Comparison of ENCODE assay signal across 26 cellular contexts in genomic region chr4:23630110-23630509, GRCh38.
A peak's percentile ranks its signal among the peaks of the same experiment; 100 is the strongest.
DNase-seq lines count a peak whose midpoint lies in the region; ATAC-seq, FAIRE-seq and TF ChIP-seq lines count a peak whose summit lies in the region.
"Had no signal": no experiment of that assay in that cellular context is flagged by ENCODE, and none has a peak within 500 bp of the region (broad histone marks: within the 10 kb centered on the region; RNA-seq: fewer than 3 reads in every experiment).

No MANE protein-coding gene starts in this region.

- H2AFZ ChIP-seq in HepG2 (ENCODE audit: low read length): no peak overlapping the region
- H2AFZ ChIP-seq in astrocyte (ENCODE audit: low read depth, low read length): no peak overlapping the region

- H3K4me1 ChIP-seq in liver (ENCODE audit: control insufficient read depth in 4 of 4, insufficient read depth in 4 of 4, low read length in 3 of 4) (peaks cover 0 to 4% (median 0%) of the 10 kb centered on the region in 4 donors), HepG2 (ENCODE audit: insufficient read depth, low read length) (no peaks in the 10 kb centered on the region), astrocyte (ENCODE audit: insufficient read depth, low read length) (no peaks in the 10 kb centered on the region), mesendoderm (ENCODE audit: control insufficient read depth, low read depth, low read length) (no peaks in the 10 kb centered on the region)
- H3K4me1 ChIP-seq: A549; BE2C; BLaER1 treated with 17β-estradiol and CSF1 and Interleukin-3, amounts not matched to agents 10 nM and 100 nM had no signal

- POLR2A ChIA-PET in HepG2 (lab: Yijun Ruan, JAX): no interaction called here

- H3K79me2 ChIP-seq in HepG2 (ENCODE audit: insufficient read depth, low read length) (no peaks in the 10 kb centered on the region), astrocyte (ENCODE audit: insufficient read depth, low read length) (no peaks in the 10 kb centered on the region), mesendoderm (ENCODE audit: control insufficient read depth, insufficient read depth, low read length) (no peaks in the 10 kb centered on the region)

- H3K9me3 Mint-ChIP-seq in astrocyte (ENCODE audit: unreplicated experiment) (no peaks in the 10 kb centered on the region), type B pancreatic cell (no peaks in the 10 kb centered on the region)
- H3K9me3 Mint-ChIP-seq: CD14-positive monocyte had no signal

- CTCF ChIA-PET in HepG2 (lab: Yijun Ruan, JAX; ENCODE audit: low intra/inter-chr PET ratio, low total read pairs): no interaction called here

- TF ChIP-seq POLR2A in HepG2 (IDR thresholded peaks at IDR 0.05; ENCODE audit: insufficient read depth in 1 of 2, low read depth in 2 of 2, low read length in 2 of 2) (no peak), lower leg skin (IDR thresholded peaks at IDR 0.05) (no peak)

- no peak overlapping the region for H2BK120ac ChIP-seq in mesendoderm (ENCODE audit: low read depth, low read length)

- H3K27me3 ChIP-seq in liver (ENCODE audit: control insufficient read depth in 4 of 4, insufficient read depth in 4 of 4, low read length in 3 of 4) (peaks cover 0 to 4% (median 0%) of the 10 kb centered on the region in 4 donors), HepG2 (ENCODE audit: control insufficient read depth in 1 of 2, insufficient read depth in 2 of 2, low read length in 2 of 2) (no peaks in the 10 kb centered on the region), astrocyte (ENCODE audit: insufficient read depth, low read length) (no peaks in the 10 kb centered on the region), mesendoderm (ENCODE audit: insufficient read depth, low read length, poor library complexity) (no peaks in the 10 kb centered on the region)
- H3K27me3 ChIP-seq: BE2C; BLaER1 treated with 17β-estradiol and CSF1 and Interleukin-3, amounts not matched to agents 10 nM and 100 nM had no signal

- intact Hi-C loops in HepG2 (cut with micrococcal nuclease; ENCODE audit: unreplicated experiment) (no loop called here), lower leg skin (cut with DNase I; ENCODE audit: low total_unique reads) (no loop called here)

- H3K23ac ChIP-seq in mesendoderm (ENCODE audit: low read length): no peak overlapping the region

- H3K27me3 Mint-ChIP-seq in astrocyte (ENCODE audit: low read depth, unreplicated experiment): no peaks in the 10 kb centered on the region
- no peaks in the 10 kb centered on the region for H3K27me3 Mint-ChIP-seq in type B pancreatic cell
- H3K27me3 Mint-ChIP-seq: CD4-positive, alpha-beta T cell; CD8-positive, alpha-beta memory T cell had no signal

- peaks cover 0 to under 1% (median 0%) of the 10 kb centered on the region in 4 donors for H3K9me3 ChIP-seq in liver (ENCODE audit: control insufficient read depth in 4 of 4, low read length in 3 of 4)
- H3K9me3 ChIP-seq in HepG2 (ENCODE audit: low read length): no peaks in the 10 kb centered on the region
- no peaks in the 10 kb centered on the region for H3K9me3 ChIP-seq in astrocyte (ENCODE audit: insufficient read depth, low read depth, low read length)
- H3K9me3 ChIP-seq: A549, BE2C had no signal

- H3K4me1 Mint-ChIP-seq in astrocyte (ENCODE audit: low read depth, unreplicated experiment) (peaks cover 3% of the 10 kb centered on the region), type B pancreatic cell (ENCODE audit: unreplicated experiment) (no peaks in the 10 kb centered on the region)
- H3K4me1 Mint-ChIP-seq: CD14-positive monocyte; CD8-positive, alpha-beta memory T cell had no signal

- H3K56ac ChIP-seq in mesendoderm (ENCODE audit: low read length): no peak overlapping the region

- H3K79me1 ChIP-seq in mesendoderm (ENCODE audit: low read length): no peaks in the 10 kb centered on the region

- no peak overlapping the region for H3K4me3 Mint-ChIP-seq in astrocyte (ENCODE audit: unreplicated experiment)
- no peak overlapping the region for H3K4me3 Mint-ChIP-seq in type B pancreatic cell
- H3K4me3 Mint-ChIP-seq: CD14-positive monocyte; CD4-positive, alpha-beta T cell; CD8-positive, alpha-beta memory T cell had no signal

- no peak for TF ChIP-seq EP300 in HepG2 (IDR thresholded peaks at IDR 0.05; ENCODE audit: low read depth in 2 of 2, low read length in 2 of 2)
- TF ChIP-seq EP300 in HepG2 (CRISPR knock-in tag; IDR thresholded peaks at IDR 0.05; ENCODE audit: borderline replicate concordance): no peak

- H2BK5ac ChIP-seq in mesendoderm (ENCODE audit: low read length): no peak overlapping the region

- no peak overlapping the region for H2AK5ac ChIP-seq in mesendoderm (ENCODE audit: low read length)

- H3K4me2 ChIP-seq in HepG2 (ENCODE audit: low read depth, low read length) (no peak overlapping the region), astrocyte (ENCODE audit: low read length) (no peak overlapping the region), mesendoderm (ENCODE audit: low read length) (no peak overlapping the region)
- H3K4me2 ChIP-seq: A549; BLaER1 treated with 17β-estradiol and CSF1 and Interleukin-3, amounts not matched to agents 10 nM and 100 nM had no signal

- no TSS peak for BruUV-seq in HepG2 (replicated peaks; lab: Mats Ljungman, UMichigan)

- TF ChIP-seq CTCF in liver (IDR thresholded peaks at IDR 0.05; ENCODE audit: low read depth, low read length, missing input control): no peak
- TF ChIP-seq CTCF in HepG2 (CRISPR knock-in tag; IDR thresholded peaks at IDR 0.05): no peak
- no peak for TF ChIP-seq CTCF in astrocyte (IDR thresholded peaks at IDR 0.05; ENCODE audit: insufficient read depth, low read depth, low read length)
- TF ChIP-seq CTCF in type B pancreatic cell (conservative IDR thresholded peaks at IDR 0.05): no peak
- TF ChIP-seq CTCF in lower leg skin (IDR thresholded peaks at IDR 0.05): no peak

- TF ChIP-seq RAD21 in liver (IDR thresholded peaks at IDR 0.05) (peak in 1 of 2 donors; percentile 11), HepG2 (CRISPR knock-in tag; IDR thresholded peaks at IDR 0.05) (no peak)

- in situ Hi-C loops in HepG2 (cut with HindIII; ENCODE audit: extremely low pct_ligation_motif_present, low pct_unique_long_range_greater_than_20kb): no loop called here

- no peak overlapping the region for H2BK15ac ChIP-seq in mesendoderm (replicated peaks; ENCODE audit: low read depth)

- H3K36me3 Mint-ChIP-seq in astrocyte (ENCODE audit: low read depth, unreplicated experiment) (no peaks in the 10 kb centered on the region), type B pancreatic cell (no peaks in the 10 kb centered on the region)
- H3K36me3 Mint-ChIP-seq: CD14-positive monocyte; CD8-positive, alpha-beta memory T cell had no signal

- H4K20me1 ChIP-seq in HepG2 (ENCODE audit: insufficient read depth, low read length): no peaks in the 10 kb centered on the region
- no peaks in the 10 kb centered on the region for H4K20me1 ChIP-seq in astrocyte (ENCODE audit: insufficient read depth, low read length)
- H4K20me1 ChIP-seq: BLaER1 treated with 17β-estradiol and CSF1 and Interleukin-3, amounts not matched to agents 10 nM and 100 nM had no signal

- no peak overlapping the region for H3K18ac ChIP-seq in mesendoderm (ENCODE audit: low read length)

- no peak for DNase-seq in HepG2 (ENCODE audit: low spot score)
- DNase-seq in astrocyte (ENCODE audit: low read depth): peak; percentile 45
- peak; percentile 87 for DNase-seq in mesendoderm
- DNase-seq in type B pancreatic cell (ENCODE audit: extremely low spot score, unreplicated experiment): no peak
- DNase-seq in lower leg skin (ENCODE audit: low spot score in 2 of 2): no peak
- DNase-seq: ACHN; AML-193; BE2C; CD4-positive, alpha-beta T cell; CD8-positive, alpha-beta memory T cell; DMS 273 treated with DMSO at 0.1 percent for 48 hours; DMS79; GF-D8; H7; HCEC 1CT had no signal

- H3K36me3 ChIP-seq in liver (ENCODE audit: control insufficient read depth in 4 of 4, insufficient read depth in 3 of 4, low read depth in 1 of 4, low read length in 3 of 4): no peaks in the 10 kb centered on the region
- H3K36me3 ChIP-seq in HepG2 (replicated peaks in 1 of 2; ENCODE audit: control insufficient read depth in 1 of 2, insufficient read depth in 2 of 2, low read length in 2 of 2): no peaks in the 10 kb centered on the region
- H3K36me3 ChIP-seq in astrocyte (ENCODE audit: insufficient read depth, low read length): no peaks in the 10 kb centered on the region
- no peaks in the 10 kb centered on the region for H3K36me3 ChIP-seq in mesendoderm (ENCODE audit: control insufficient read depth, insufficient read depth, low read length)
- H3K36me3 ChIP-seq: BE2C; BLaER1 treated with 17β-estradiol and CSF1 and Interleukin-3, amounts not matched to agents 10 nM and 100 nM had no signal

- no peak overlapping the region for H3K27ac Mint-ChIP-seq in astrocyte (ENCODE audit: unreplicated experiment)
- H3K27ac Mint-ChIP-seq in type B pancreatic cell: peak overlapping the region; percentile 30
- H3K27ac Mint-ChIP-seq: CD14-positive monocyte; CD4-positive, alpha-beta T cell; CD8-positive, alpha-beta memory T cell had no signal

- H3K27ac ChIP-seq in liver (ENCODE audit: low read depth in 1 of 2, low read length in 2 of 2) (no peak overlapping the region), HepG2 (ENCODE audit: extremely low read length, insufficient read depth, low read length) (no peak overlapping the region), astrocyte (ENCODE audit: low read depth, low read length) (no peak overlapping the region), mesendoderm (ENCODE audit: low read depth, low read length) (no peak overlapping the region)
- H3K27ac ChIP-seq: 22Rv1; A549; BLaER1 treated with 17β-estradiol and CSF1 and Interleukin-3, amounts not matched to agents 10 nM and 100 nM had no signal

- H3K9ac ChIP-seq in liver (ENCODE audit: low read depth in 1 of 2, low read length in 2 of 2): no peak overlapping the region
- no peak overlapping the region for H3K9ac ChIP-seq in HepG2 (ENCODE audit: insufficient read depth, low read depth, low read length)
- no peak overlapping the region for H3K9ac ChIP-seq in astrocyte (ENCODE audit: low read length)
- H3K9ac ChIP-seq in mesendoderm (ENCODE audit: low read length): no peak overlapping the region
- H3K9ac ChIP-seq: BLaER1 treated with 17β-estradiol and CSF1 and Interleukin-3, amounts not matched to agents 10 nM and 100 nM had no signal

- no peak overlapping the region for H3K4ac ChIP-seq in mesendoderm (ENCODE audit: low read depth, low read length)

- H4K8ac ChIP-seq in mesendoderm (ENCODE audit: low read depth, low read length): no peak overlapping the region

- ATAC-seq in HepG2: no peak
- no peak for ATAC-seq in HG02763 (IDR thresholded peaks at IDR 0.05; ENCODE audit: unreplicated experiment)
- no peak for ATAC-seq in GM18517 (IDR thresholded peaks at IDR 0.05; ENCODE audit: unreplicated experiment)
- ATAC-seq: A549 had no signal

- H3K4me3 ChIP-seq in liver (ENCODE audit: low read depth in 1 of 3, low read length in 3 of 3) (no peak overlapping the region), HepG2 (replicated peaks in 1 of 3; ENCODE audit: insufficient read depth in 1 of 3, low read depth in 2 of 3, low read length in 3 of 3) (no peak overlapping the region), astrocyte (ENCODE audit: insufficient read depth, low read depth, low read length) (no peak overlapping the region), mesendoderm (ENCODE audit: low read length) (no peak overlapping the region), lower leg skin (ENCODE audit: low read depth, poor library complexity, severe bottlenecking) (no peak overlapping the region)
- H3K4me3 ChIP-seq: A549; BLaER1 treated with 17β-estradiol and CSF1 and Interleukin-3, amounts not matched to agents 10 nM and 100 nM had no signal

- FAIRE-seq in HepG2 (lab: Jason Lieb, UNC) (no peak), astrocyte (lab: Jason Lieb, UNC) (no peak)
- FAIRE-seq: A549, D721Med, GM12891, GM18507, H1 had no signal

- H4K5ac ChIP-seq in mesendoderm (ENCODE audit: low read length): no peak overlapping the region

Comparison
In these comparisons a context has a peak if more than half of its experiments do, and no peak if none do; other contexts are left out.
1. DNase-seq: peak in astrocyte (single experiment) and mesendoderm (single experiment); none in HepG2 (single experiment), type B pancreatic cell (single experiment) and lower leg skin (0 of 2).